ENCODE assay signal across 10 cellular contexts in the genomic region with DNA sequence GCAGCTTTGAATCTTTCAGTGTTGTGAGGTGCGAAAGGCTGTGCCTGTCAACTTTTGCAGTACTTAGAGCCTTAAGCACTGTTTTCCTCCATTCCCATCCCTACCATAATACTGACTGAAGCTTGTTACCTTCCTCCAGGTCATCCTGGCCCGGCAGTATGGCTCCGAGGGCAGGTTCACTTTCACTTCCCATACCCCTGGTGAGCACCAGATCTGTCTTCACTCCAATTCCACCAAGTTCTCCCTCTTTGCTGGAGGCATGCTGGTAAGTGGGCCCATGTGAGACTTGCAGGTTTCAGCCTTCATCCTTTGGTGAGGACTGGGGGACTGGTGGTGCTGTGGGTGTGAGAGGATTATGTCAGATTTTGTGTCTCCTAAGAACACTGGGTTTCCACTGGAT. TPM values are rescaled to one million over a fixed set of nuclear protein-coding genes. Genes with fewer than 3 reads are reported as not detected.
DNase-seq lines count a peak whose midpoint lies in the region; ATAC-seq and TF ChIP-seq lines count a peak whose summit lies in the region.
"Had no signal": no experiment of that assay in that cellular context is flagged by ENCODE, and none has a peak within 500 bp of the region (broad histone marks: within the 10 kb centered on the region; RNA-seq: fewer than 3 reads in every experiment).

No MANE protein-coding gene starts in this region.

- peaks cover 12% of the 10 kb centered on the region for H3K36me3 Mint-ChIP-seq in progenitor cell of endocrine pancreas (ENCODE audit: insufficient read depth)

- H3K27me3 Mint-ChIP-seq in progenitor cell of endocrine pancreas: peaks cover 3% of the 10 kb centered on the region

- H3K4me3 ChIP-seq in SK-N-SH (ENCODE audit: low read depth in 2 of 2, low read length in 1 of 2) (peak overlapping the region in 1 of 2 experiments; percentile 69; a peak in 2 of 4 replicates), PC-3 (ENCODE audit: low read length) (peak overlapping the region; percentile 90), SJCRH30 (no peak overlapping the region)
- peak overlapping the region; percentile 11 for H3K4me3 ChIP-seq in effector memory CD4-positive, alpha-beta T cell (ENCODE audit: insufficient read depth, low read depth, low read length, poor library complexity, severe bottlenecking)

- no peak for TF ChIP-seq RAD21 in SK-N-SH (IDR thresholded peaks at IDR 0.05; ENCODE audit: low read length)

- H3K4me3 Mint-ChIP-seq in progenitor cell of endocrine pancreas (ENCODE audit: low read depth): peak overlapping the region; percentile 96

- CTCF ChIA-PET in SK-N-SH (lab: Yijun Ruan, JAX) (interaction anchor here (1.2 kb wide), 1 partner anchor 14 kb away, joined by 6 read pairs; no protein-coding TSS in a partner anchor), PC-3 (lab: Charles Lee) (no interaction called here)

- 93% methylated on average over 3 of the region's 3 CpGs for whole genome bisulfite sequencing in SK-N-SH (ENCODE audit: low lambda C conversion rate)

- no peaks in the 10 kb centered on the region for H3K9me3 ChIP-seq in SK-N-SH
- no peaks in the 10 kb centered on the region for H3K9me3 ChIP-seq in PC-3 (ENCODE audit: low read length)
- no peaks in the 10 kb centered on the region for H3K9me3 ChIP-seq in effector memory CD4-positive, alpha-beta T cell (ENCODE audit: control insufficient read depth, low read length)
- no peaks in the 10 kb centered on the region for H3K9me3 ChIP-seq in SJCRH30 (replicated peaks)

- DNase-seq in SK-N-SH (no peak), PC-3 (no peak), progenitor cell of endocrine pancreas (ENCODE audit: low spot score, unreplicated experiment) (no peak), nucleus accumbens (lab: John Stamatoyannopoulos, UW) (no peak), SJCRH30 (no peak), Kasumi-1 (lab: John Stamatoyannopoulos, UW) (no peak)
- no peak for DNase-seq in effector memory CD4-positive, alpha-beta T cell
- DNase-seq: small intestine had no signal

- H2AFZ ChIP-seq in SK-N-SH (ENCODE audit: low read depth) (no peak overlapping the region), PC-3 (ENCODE audit: low read length) (no peak overlapping the region)

- BruUV-seq in PC-3 (replicated peaks; lab: Mats Ljungman, UMichigan): no TSS peak

- H3K9me2 ChIP-seq in SK-N-SH (no peaks in the 10 kb centered on the region), PC-3 (replicated peaks; ENCODE audit: low read length) (no peaks in the 10 kb centered on the region)

- H4K20me1 ChIP-seq in SK-N-SH (ENCODE audit: insufficient read depth): peaks cover 6% of the 10 kb centered on the region; the same call in 1 of the 2 replicates
- 0 out of 2 replicates have a peak, but pooled peaks cover 7% of the 10 kb centered on the region for H4K20me1 ChIP-seq in PC-3 (ENCODE audit: low read length)

- H3F3A ChIP-seq in SK-N-SH (replicated peaks; ENCODE audit: insufficient read depth) (peaks cover 18% of the 10 kb centered on the region), PC-3 (ENCODE audit: low read length, unreplicated experiment) (no peaks in the 10 kb centered on the region)

- peaks cover 34 to 41% of the 10 kb centered on the region in 2 experiments for H3K36me3 ChIP-seq in SK-N-SH (replicated peaks in 1 of 2; ENCODE audit: control insufficient read depth in 1 of 2, insufficient read depth in 2 of 2, low read length in 1 of 2)
- peaks cover 36% of the 10 kb centered on the region for H3K36me3 ChIP-seq in PC-3 (ENCODE audit: low read depth, low read length)
- peaks cover 34% of the 10 kb centered on the region for H3K36me3 ChIP-seq in effector memory CD4-positive, alpha-beta T cell (ENCODE audit: control insufficient read depth, insufficient read depth, low read length)
- peaks cover 32% of the 10 kb centered on the region for H3K36me3 ChIP-seq in SJCRH30

- H3K79me2 ChIP-seq in SK-N-SH (ENCODE audit: insufficient read depth): peaks cover 24% of the 10 kb centered on the region
- H3K79me2 ChIP-seq in PC-3 (ENCODE audit: low read length): peaks cover 21% of the 10 kb centered on the region

- H3K9me3 Mint-ChIP-seq in progenitor cell of endocrine pancreas (ENCODE audit: low read depth): no peaks in the 10 kb centered on the region

- peaks cover 26% of the 10 kb centered on the region for H3K4me1 Mint-ChIP-seq in progenitor cell of endocrine pancreas (ENCODE audit: low read depth)

- H3K27me3 ChIP-seq in SK-N-SH (ENCODE audit: insufficient read depth) (peaks cover 6% of the 10 kb centered on the region; the same call in 1 of the 2 replicates), PC-3 (ENCODE audit: low read length) (peaks cover 4% of the 10 kb centered on the region; the same call in 1 of the 2 replicates), SJCRH30 (no peaks in the 10 kb centered on the region)
- no peaks in the 10 kb centered on the region for H3K27me3 ChIP-seq in effector memory CD4-positive, alpha-beta T cell (replicated peaks; ENCODE audit: control insufficient read depth, insufficient read depth, low read length, poor library complexity, severe bottlenecking)

- peaks cover 7 to 9% of the 10 kb centered on the region in 2 experiments; a peak in 2 of 4 replicates for H3K4me1 ChIP-seq in SK-N-SH (ENCODE audit: control insufficient read depth in 1 of 2, insufficient read depth in 2 of 2, low read depth in 1 of 2, low read length in 1 of 2)
- peaks cover 14% of the 10 kb centered on the region for H3K4me1 ChIP-seq in PC-3 (ENCODE audit: insufficient read depth, low read length)
- H3K4me1 ChIP-seq in effector memory CD4-positive, alpha-beta T cell (ENCODE audit: control insufficient read depth, insufficient read depth, low read length, poor library complexity, severe bottlenecking): peaks cover 12% of the 10 kb centered on the region
- H3K4me1 ChIP-seq in SJCRH30: no peaks in the 10 kb centered on the region

- TF ChIP-seq EP300 in SK-N-SH (IDR thresholded peaks at IDR 0.05; ENCODE audit: borderline replicate concordance in 1 of 2, low read depth in 1 of 2, low read length in 1 of 2): no peak

- intact Hi-C loops in PC-3 (cut with micrococcal nuclease): loop anchor here (2.0 kb wide), 1 partner anchor 39 kb away; a partner anchor contains a TSS

- H3K4me2 ChIP-seq in SK-N-SH (peak overlapping the region; percentile 77), PC-3 (ENCODE audit: low read length) (peak overlapping the region; percentile 80)

- POLR2A ChIA-PET in SK-N-SH (lab: Yijun Ruan, JAX): no interaction called here
- POLR2A ChIA-PET in PC-3 (lab: Charles Lee; ENCODE audit: unreplicated experiment): no interaction called here

- no peak overlapping the region for H3K9ac ChIP-seq in SK-N-SH
- H3K9ac ChIP-seq in PC-3 (ENCODE audit: low read length): no peak overlapping the region

- TF ChIP-seq CTCF in SK-N-SH (IDR thresholded peaks at IDR 0.05): no peak
- TF ChIP-seq CTCF in PC-3 (conservative IDR thresholded peaks at IDR 0.05; ENCODE audit: low read depth, low read length): no peak
- TF ChIP-seq CTCF in progenitor cell of endocrine pancreas (IDR thresholded peaks at IDR 0.05; ENCODE audit: unreplicated experiment): no peak

- peak overlapping the region; percentile 10 for H3K27ac Mint-ChIP-seq in progenitor cell of endocrine pancreas

- ATAC-seq in SK-N-SH treated with all-trans-retinoic acid at 6 μM for 48 hours (no peak), PC-3 (no peak)

- H3K27ac ChIP-seq in SK-N-SH (ENCODE audit: low read depth in 2 of 2, low read length in 1 of 2) (no peak overlapping the region), PC-3 (ENCODE audit: low read length) (no peak overlapping the region), SJCRH30 (no peak overlapping the region)
- no peak overlapping the region for H3K27ac ChIP-seq in effector memory CD4-positive, alpha-beta T cell (ENCODE audit: insufficient read depth, low read length, poor library complexity, severe bottlenecking)
- H3K27ac ChIP-seq: 22Rv1 had no signal

TF ChIP-seq in SK-N-SH, 30 proteins besides CTCF, POLR2A, EP300 and RAD21 (continues in another document):
- TF ChIP-seq YY1 (IDR thresholded peaks at IDR 0.05; ENCODE audit: low read depth) (no peak), ELF1 (IDR thresholded peaks at IDR 0.05) (no peak), SMC3 (IDR thresholded peaks at IDR 0.05; ENCODE audit: low read depth, low read length) (no peak), JUND (IDR thresholded peaks at IDR 0.05) (no peak), TEAD4 (IDR thresholded peaks at IDR 0.05; ENCODE audit: borderline replicate concordance, insufficient read depth) (no peak), GATA2 (CRISPR knock-in tag; IDR thresholded peaks at IDR 0.05) (no peak)

TF ChIP-seq in SK-N-SH treated with all-trans-retinoic acid at 6 μM for 48 hours, 23 proteins besides CTCF, POLR2A, EP300 and RAD21 (continues in another document):
- TF ChIP-seq ZFP3 (CRISPR knock-in tag; IDR thresholded peaks at IDR 0.05) (no peak), ZNF70 (CRISPR knock-in tag; IDR thresholded peaks at IDR 0.05) (no peak), ARNTL (CRISPR knock-in tag; IDR thresholded peaks at IDR 0.05; ENCODE audit: borderline replicate concordance, low read depth) (no peak), ISL1 (CRISPR knock-in tag; IDR thresholded peaks at IDR 0.05) (no peak), CSDC2 (CRISPR knock-in tag; IDR thresholded peaks at IDR 0.05) (no peak), PPARA (CRISPR knock-in tag; IDR thresholded peaks at IDR 0.05; ENCODE audit: borderline replicate concordance) (no peak), OSR1 (CRISPR knock-in tag; IDR thresholded peaks at IDR 0.05) (no peak), ZFP30 (CRISPR knock-in tag; IDR thresholded peaks at IDR 0.05) (no peak), ZNF8 (CRISPR knock-in tag; IDR thresholded peaks at IDR 0.05) (no peak)

RNA-seq across cellular contexts. Expression of a gene that starts 1.5 kb away (rescaled TPM):
- polyA plus RNA-seq in SK-N-SH (2012; rRNA removed): 264 and 320 TPM in 2 replicates
- 199 and 268 TPM in 2 replicates for polyA plus RNA-seq in SK-N-SH (2012; cell fraction: cytosol; rRNA removed)
- polyA plus RNA-seq in SK-N-SH (2012; cell fraction: nucleus; rRNA removed): 117 and 153 TPM in 2 replicates
- total RNA-seq in PC-3 (2014; rRNA removed) (217 and 261 TPM in 2 replicates), progenitor cell of endocrine pancreas (161 and 170 TPM in 2 replicates)
- total RNA-seq in SJCRH30 (2014; rRNA removed; shearing (Covaris generic)): 70.9 and 76.2 TPM in 2 replicates

RNA-seq across cellular contexts. Expression of a gene that starts 6.4 kb away (rescaled TPM):
- polyA plus RNA-seq in SK-N-SH (2012; rRNA removed): 37.5 and 39.1 TPM in 2 replicates
- 15.1 and 25.9 TPM in 2 replicates for polyA plus RNA-seq in SK-N-SH (2012; cell fraction: cytosol; rRNA removed)
- polyA plus RNA-seq in SK-N-SH (2012; cell fraction: nucleus; rRNA removed): 65.2 and 69.8 TPM in 2 replicates
- total RNA-seq in PC-3 (2014; rRNA removed) (33.8 and 41.6 TPM in 2 replicates), progenitor cell of endocrine pancreas (33.4 and 38.8 TPM in 2 replicates)
- 17.4 and 22.3 TPM in 2 replicates for total RNA-seq in SJCRH30 (2014; rRNA removed; shearing (Covaris generic))

RNA-seq across cellular contexts. Expression of a gene that starts 39.1 kb away (rescaled TPM):
- polyA plus RNA-seq in SK-N-SH (2012; rRNA removed): 44.4 and 48.1 TPM in 2 replicates
- 10.1 and 14.0 TPM in 2 replicates for polyA plus RNA-seq in SK-N-SH (2012; cell fraction: cytosol; rRNA removed)
- polyA plus RNA-seq in SK-N-SH (2012; cell fraction: nucleus; rRNA removed): 327 and 442 TPM in 2 replicates
- total RNA-seq in PC-3 (2014; rRNA removed) (33.9 and 41.1 TPM in 2 replicates), progenitor cell of endocrine pancreas (163 and 165 TPM in 2 replicates)
- total RNA-seq in SJCRH30 (2014; rRNA removed; shearing (Covaris generic)): 30.8 and 33.8 TPM in 2 replicates
